ENCODE assay signal across 8 cellular contexts in genomic region chr2:9608491-9608890, GRCh38. TPM values are rescaled to one million over a fixed set of nuclear protein-coding genes. Genes with fewer than 3 reads are reported as not detected.
DNase-seq lines count a peak whose midpoint lies in the region; ATAC-seq, FAIRE-seq and TF ChIP-seq lines count a peak whose summit lies in the region.
"Not testable (repeated sequence)": the region's sequence is repeated elsewhere in the genome, so short reads cannot be mapped to it uniquely, and the experiment has no call there.

No MANE protein-coding gene starts in this region.

- intact Hi-C loops in pancreas (cut with DNase I); tibial artery (cut with DNase I; ENCODE audit: low total_unique reads): not testable (repeated sequence)

- ATAC-seq in HG02981 (IDR thresholded peaks at IDR 0.05; ENCODE audit: unreplicated experiment) (peak; percentile 6), pancreas (peak; percentile 68 to 77 (median 72))

- peaks cover 23% of the 10 kb centered on the region; the same call in 1 of the 2 replicates for H3F3A ChIP-seq in SU-DHL-6 (ENCODE audit: insufficient read depth)

- peaks cover 100% of the 10 kb centered on the region for H3K79me2 ChIP-seq in SU-DHL-6 (ENCODE audit: insufficient read depth, low read length)

- H3K27me3 Mint-ChIP-seq in activated naive CD8-positive, alpha-beta T cell treated with anti-CD3 and anti-CD28 coated beads for 36 hours: not testable (repeated sequence)

- H3K27ac Mint-ChIP-seq in activated naive CD8-positive, alpha-beta T cell treated with anti-CD3 and anti-CD28 coated beads for 36 hours: peak overlapping the region; percentile 93

- not testable (repeated sequence) for FAIRE-seq in pancreas (lab: Jason Lieb, UNC)

- H4K20me1 ChIP-seq in SU-DHL-6 (ENCODE audit: low read depth, low read length): peaks cover 35% of the 10 kb centered on the region; the same call in 1 of the 2 replicates

- H3K4me3 ChIP-seq in GM06990 (replicated peaks; ENCODE audit: low read depth, low read length): peak overlapping the region; percentile 56
- H3K4me3 ChIP-seq in SU-DHL-6 (ENCODE audit: insufficient read depth, low read length, poor library complexity, severe bottlenecking): peak overlapping the region; percentile 37
- peak overlapping the region; percentile 44 for H3K4me3 ChIP-seq in endocrine pancreas (ENCODE audit: control insufficient read depth, insufficient read depth, low read length)
- H3K4me3 ChIP-seq in pancreas: peak overlapping the region in 1 of 4 donors; percentile 11
- peak overlapping the region; percentile 28 to 29 for H3K4me3 ChIP-seq in tibial artery

- H3K4me2 ChIP-seq in SU-DHL-6 (ENCODE audit: low read depth, low read length, poor library complexity, severe bottlenecking): peak overlapping the region; percentile 76

- WGBS in pancreas, 2 donors: 47 to 53% methylated on average over 10 of the region's 10 CpGs

- H2AFZ ChIP-seq in SU-DHL-6 (ENCODE audit: low read depth, low read length, severe bottlenecking): not testable (repeated sequence)

- TF ChIP-seq CTCF in GM06990 (IDR thresholded peaks at IDR 0.05; ENCODE audit: insufficient read depth, low read length, poor library complexity, severe bottlenecking); SU-DHL-6 (IDR thresholded peaks at IDR 0.05; ENCODE audit: insufficient read depth, low read length, poor library complexity, severe bottlenecking); pancreas (IDR thresholded peaks at IDR 0.05); tibial artery (IDR thresholded peaks at IDR 0.05): not testable (repeated sequence)

- H3K27me3 ChIP-seq in GM06990 (replicated peaks; ENCODE audit: control insufficient read depth, insufficient read depth, low read length); SU-DHL-6 (ENCODE audit: low read length); endocrine pancreas (ENCODE audit: control insufficient read depth, insufficient read depth, low read length); layer of hippocampus (ENCODE audit: control insufficient read depth, insufficient read depth, low read length); pancreas; tibial artery: not testable (repeated sequence)

- H3K27ac ChIP-seq in SU-DHL-6 (ENCODE audit: low read depth, low read length) (peak overlapping the region; percentile 69), layer of hippocampus (ENCODE audit: low read depth, low read length) (peak overlapping the region; percentile 3), pancreas (peak overlapping the region in 2 of 4 donors; percentile 67 to 72), tibial artery (peak overlapping the region; percentile 73 to 79)

- peaks cover 11% of the 10 kb centered on the region for H3K9me3 Mint-ChIP-seq in activated naive CD8-positive, alpha-beta T cell treated with anti-CD3 and anti-CD28 coated beads for 36 hours

- H3K36me3 Mint-ChIP-seq in activated naive CD8-positive, alpha-beta T cell treated with anti-CD3 and anti-CD28 coated beads for 36 hours: peaks cover 72% of the 10 kb centered on the region

- not testable (repeated sequence) for H3K9me2 ChIP-seq in SU-DHL-6 (replicated peaks; ENCODE audit: insufficient read depth, low read length)

- H3K4me1 ChIP-seq in endocrine pancreas (ENCODE audit: control insufficient read depth, insufficient read depth, low read length): peaks cover 12% of the 10 kb centered on the region
- peaks cover 16 to 33% (median 17%) of the 10 kb centered on the region in 3 donors for H3K4me1 ChIP-seq in pancreas
- peaks cover 0 to 60% (median 31%) of the 10 kb centered on the region in 4 donors for H3K4me1 ChIP-seq in tibial artery

- H3K4me1 Mint-ChIP-seq in activated naive CD8-positive, alpha-beta T cell treated with anti-CD3 and anti-CD28 coated beads for 36 hours: peaks cover 63% of the 10 kb centered on the region

- H3K9me3 ChIP-seq in SU-DHL-6 (ENCODE audit: insufficient read depth, low read length); endocrine pancreas (ENCODE audit: control insufficient read depth, low read length); pancreas; tibial artery: not testable (repeated sequence)

- not testable (repeated sequence) for H3K36me3 ChIP-seq in GM06990 (ENCODE audit: control insufficient read depth, insufficient read depth, low read length); SU-DHL-6 (ENCODE audit: low read length); endocrine pancreas (ENCODE audit: control insufficient read depth, insufficient read depth, low read length); pancreas; tibial artery

- not testable (repeated sequence) for DNase-seq in GM06990 (ENCODE audit: extremely low read depth, insufficient read length); activated naive CD8-positive, alpha-beta T cell treated with anti-CD3 and anti-CD28 coated beads for 36 hours; pancreas; tibial artery

- H3K4me3 Mint-ChIP-seq in activated naive CD8-positive, alpha-beta T cell treated with anti-CD3 and anti-CD28 coated beads for 36 hours: peak overlapping the region; percentile 68

- H3K9ac ChIP-seq in SU-DHL-6 (ENCODE audit: low read length): peak overlapping the region; percentile 13; the same call in 1 of the 2 replicates
- H3K9ac ChIP-seq in endocrine pancreas (ENCODE audit: control insufficient read depth, insufficient read depth, low read length): not testable (repeated sequence)

RNA-seq across cellular contexts. Expression of gene YWHAQ, which starts 22.3 kb away (rescaled TPM):
- 100 to 1,000 TPM; 314 to 317 TPM for total RNA-seq in activated naive CD8-positive, alpha-beta T cell treated with anti-CD3 and anti-CD28 coated beads for 36 hours
- total RNA-seq in pancreas: 100 to 1,000 TPM; 127 to 170 (median 161) TPM
- polyA plus RNA-seq in pancreas: 100 to 1,000 TPM in 1 of 2 donors, 10 to 100 TPM in 1; 70.1 to 131 TPM

RNA-seq across cellular contexts. Expression of gene ADAM17, which starts 52.9 kb away (rescaled TPM):
- 10 to 100 TPM; 13.4 to 14.5 TPM for total RNA-seq in activated naive CD8-positive, alpha-beta T cell treated with anti-CD3 and anti-CD28 coated beads for 36 hours
- total RNA-seq in pancreas: 10 to 100 TPM in 2 of 6 donors, 1 to 10 TPM in 4; 6.3 to 18.8 (median 7.8) TPM
- 1 to 10 TPM; 4.6 to 6.2 TPM for polyA plus RNA-seq in pancreas
